ENCODE assay signal across 1 cellular context in the genomic region with DNA sequence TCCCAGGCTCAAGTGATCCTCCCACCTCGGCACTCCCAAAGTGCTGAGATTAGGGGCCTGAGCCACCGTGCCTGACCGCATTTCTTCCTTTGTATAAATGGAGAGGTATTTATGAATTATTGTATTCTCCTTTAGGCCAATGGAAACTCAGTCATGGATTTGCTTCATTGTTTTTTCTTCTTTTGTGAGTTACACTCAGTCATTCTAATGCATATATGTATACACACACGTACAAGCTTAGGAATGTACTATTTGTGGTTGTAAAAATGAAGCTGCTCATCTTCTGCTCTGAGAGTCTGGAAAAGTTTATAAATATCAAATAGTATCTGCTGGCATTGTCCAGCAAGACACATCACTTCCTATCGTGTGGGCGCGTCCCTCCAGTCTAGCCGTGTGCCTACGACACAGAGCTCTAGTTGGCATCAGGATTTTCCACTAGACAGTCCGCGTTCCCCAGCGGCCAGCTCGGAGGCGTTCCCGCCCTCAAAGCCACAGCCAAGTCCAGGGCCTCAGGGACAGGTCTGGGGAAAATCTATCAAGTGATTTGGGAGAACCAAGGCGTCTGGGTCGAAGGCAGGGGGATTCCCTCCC.
TF ChIP-seq lines count a peak whose summit lies in the region.

No MANE protein-coding gene starts in this region.

TF ChIP-seq in HepG2, 621 proteins besides CTCF, POLR2A, EP300 and RAD21 (continued from another document):
- TF ChIP-seq ZBTB42 (CRISPR knock-in tag; IDR thresholded peaks at IDR 0.05) (no peak), NONO (IDR thresholded peaks at IDR 0.05) (no peak), NONO (CRISPR knock-in tag; conservative IDR thresholded peaks at IDR 0.05) (no peak), ZNF24 (IDR thresholded peaks at IDR 0.05) (no peak), ZNF614 (CRISPR knock-in tag; IDR thresholded peaks at IDR 0.05; ENCODE audit: borderline replicate concordance) (no peak), ZNF672 (CRISPR knock-in tag; IDR thresholded peaks at IDR 0.05) (no peak), NCOA2 (CRISPR knock-in tag; IDR thresholded peaks at IDR 0.05) (no peak)
- TF ChIP-seq, protein P1, sequence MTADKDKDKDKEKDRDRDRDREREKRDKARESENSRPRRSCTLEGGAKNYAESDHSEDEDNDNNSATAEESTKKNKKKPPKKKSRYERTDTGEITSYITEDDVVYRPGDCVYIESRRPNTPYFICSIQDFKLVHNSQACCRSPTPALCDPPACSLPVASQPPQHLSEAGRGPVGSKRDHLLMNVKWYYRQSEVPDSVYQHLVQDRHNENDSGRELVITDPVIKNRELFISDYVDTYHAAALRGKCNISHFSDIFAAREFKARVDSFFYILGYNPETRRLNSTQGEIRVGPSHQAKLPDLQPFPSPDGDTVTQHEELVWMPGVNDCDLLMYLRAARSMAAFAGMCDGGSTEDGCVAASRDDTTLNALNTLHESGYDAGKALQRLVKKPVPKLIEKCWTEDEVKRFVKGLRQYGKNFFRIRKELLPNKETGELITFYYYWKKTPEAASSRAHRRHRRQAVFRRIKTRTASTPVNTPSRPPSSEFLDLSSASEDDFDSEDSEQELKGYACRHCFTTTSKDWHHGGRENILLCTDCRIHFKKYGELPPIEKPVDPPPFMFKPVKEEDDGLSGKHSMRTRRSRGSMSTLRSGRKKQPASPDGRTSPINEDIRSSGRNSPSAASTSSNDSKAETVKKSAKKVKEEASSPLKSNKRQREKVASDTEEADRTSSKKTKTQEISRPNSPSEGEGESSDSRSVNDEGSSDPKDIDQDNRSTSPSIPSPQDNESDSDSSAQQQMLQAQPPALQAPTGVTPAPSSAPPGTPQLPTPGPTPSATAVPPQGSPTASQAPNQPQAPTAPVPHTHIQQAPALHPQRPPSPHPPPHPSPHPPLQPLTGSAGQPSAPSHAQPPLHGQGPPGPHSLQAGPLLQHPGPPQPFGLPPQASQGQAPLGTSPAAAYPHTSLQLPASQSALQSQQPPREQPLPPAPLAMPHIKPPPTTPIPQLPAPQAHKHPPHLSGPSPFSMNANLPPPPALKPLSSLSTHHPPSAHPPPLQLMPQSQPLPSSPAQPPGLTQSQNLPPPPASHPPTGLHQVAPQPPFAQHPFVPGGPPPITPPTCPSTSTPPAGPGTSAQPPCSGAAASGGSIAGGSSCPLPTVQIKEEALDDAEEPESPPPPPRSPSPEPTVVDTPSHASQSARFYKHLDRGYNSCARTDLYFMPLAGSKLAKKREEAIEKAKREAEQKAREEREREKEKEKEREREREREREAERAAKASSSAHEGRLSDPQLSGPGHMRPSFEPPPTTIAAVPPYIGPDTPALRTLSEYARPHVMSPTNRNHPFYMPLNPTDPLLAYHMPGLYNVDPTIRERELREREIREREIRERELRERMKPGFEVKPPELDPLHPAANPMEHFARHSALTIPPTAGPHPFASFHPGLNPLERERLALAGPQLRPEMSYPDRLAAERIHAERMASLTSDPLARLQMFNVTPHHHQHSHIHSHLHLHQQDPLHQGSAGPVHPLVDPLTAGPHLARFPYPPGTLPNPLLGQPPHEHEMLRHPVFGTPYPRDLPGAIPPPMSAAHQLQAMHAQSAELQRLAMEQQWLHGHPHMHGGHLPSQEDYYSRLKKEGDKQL (CRISPR knock-in tag; IDR thresholded peaks at IDR 0.05; ENCODE audit: low read depth) = no peak
